In the genomic region with DNA sequence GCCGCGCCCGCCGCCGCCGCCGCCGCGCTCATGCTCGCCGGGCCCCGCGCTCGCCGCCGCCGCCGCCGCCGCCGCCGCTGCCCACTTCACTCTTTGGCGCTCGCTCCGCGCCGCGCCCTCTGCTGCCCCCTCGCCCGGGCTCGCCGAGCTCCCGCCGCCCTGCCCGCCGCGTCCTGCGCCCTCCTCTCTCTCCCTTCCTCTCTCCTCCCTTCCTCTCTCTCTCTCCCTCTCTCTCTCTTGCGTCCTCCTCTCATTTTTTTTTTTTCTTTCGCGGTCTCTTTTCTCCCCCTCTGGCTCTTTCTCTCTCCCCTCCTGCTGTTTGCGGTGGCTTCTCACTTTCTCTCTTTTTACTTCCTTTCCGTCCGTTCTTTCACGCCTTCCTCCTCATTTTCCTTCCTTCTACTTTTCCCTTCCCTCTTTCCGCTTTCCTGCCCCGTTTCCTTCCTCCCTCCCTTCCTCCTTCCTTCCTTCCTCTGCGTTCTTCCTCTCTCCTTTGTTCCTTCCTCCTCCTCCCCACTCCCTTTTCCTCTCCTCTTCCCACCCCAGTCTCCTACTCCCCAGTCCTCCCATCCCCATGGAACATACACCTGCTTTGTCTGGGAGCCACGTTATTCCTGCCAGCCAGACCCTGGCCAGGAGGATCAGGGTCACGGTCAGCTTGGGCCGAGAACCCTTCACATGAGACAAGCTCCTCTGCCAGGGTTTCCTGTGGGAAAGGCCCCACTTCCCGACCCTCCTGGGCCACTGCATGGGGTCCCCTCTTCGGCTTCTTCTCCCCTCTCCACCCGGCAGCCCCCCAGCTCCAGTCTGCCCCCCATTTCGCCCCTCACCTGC, we compare ENCODE assay signal across 10 cellular contexts. TPM values are rescaled to one million over a fixed set of nuclear protein-coding genes. Genes with fewer than 3 reads are reported as not detected.
DNase-seq lines count a peak whose midpoint lies in the region; ATAC-seq and TF ChIP-seq lines count a peak whose summit lies in the region.
"Had no signal": no experiment of that assay in that cellular context is flagged by ENCODE, and none has a peak within 500 bp of the region (broad histone marks: within the 10 kb centered on the region; RNA-seq: fewer than 3 reads in every experiment).

No MANE protein-coding gene starts in this region.

- H3K27ac Mint-ChIP-seq in CD14-positive monocyte (no peak overlapping the region), chondrocyte (ENCODE audit: unreplicated experiment) (no peak overlapping the region)
- H3K27ac Mint-ChIP-seq in natural killer cell treated with Interleukin-12 subunit alpha and Interleukin-12 subunit beta and Interleukin-15 and Interleukin-18, amount 100 ng/mL, for 72 hours: no peak overlapping the region

- peak overlapping the region; percentile 36 for H3K9ac ChIP-seq in HUES64 (ENCODE audit: low read depth, low read length)

- peaks cover 17% of the 10 kb centered on the region for H3K4me1 Mint-ChIP-seq in CD14-positive monocyte
- H3K4me1 Mint-ChIP-seq in chondrocyte (ENCODE audit: low read depth): peaks cover 17% of the 10 kb centered on the region
- H3K4me1 Mint-ChIP-seq in natural killer cell treated with Interleukin-12 subunit alpha and Interleukin-12 subunit beta and Interleukin-15 and Interleukin-18, amount 100 ng/mL, for 72 hours (ENCODE audit: low read depth in 2 of 2): peaks cover 11 to 16% of the 10 kb centered on the region in 2 donors

- H3K27me3 ChIP-seq in HUES64 (ENCODE audit: insufficient read depth, low read length): peaks cover 54% of the 10 kb centered on the region
- H3K27me3 ChIP-seq in lower lobe of right lung (ENCODE audit: low read depth): peaks cover 53% of the 10 kb centered on the region

- H3K4me1 ChIP-seq in HUES64 (ENCODE audit: insufficient read depth, low read length) (peaks cover 15% of the 10 kb centered on the region; the same call in 1 of the 2 replicates), lower lobe of right lung (peaks cover 10% of the 10 kb centered on the region)

- 9% methylated on average over 55 of the region's 55 CpGs for WGBS in HUES64

- peaks cover 0 to 9% (median 6%) of the 10 kb centered on the region in 7 donors for H3K9me3 Mint-ChIP-seq in CD14-positive monocyte
- H3K9me3 Mint-ChIP-seq in chondrocyte (ENCODE audit: low read depth): no peaks in the 10 kb centered on the region
- H3K9me3 Mint-ChIP-seq in natural killer cell treated with Interleukin-12 subunit alpha and Interleukin-12 subunit beta and Interleukin-15 and Interleukin-18, amount 100 ng/mL, for 72 hours: no peaks in the 10 kb centered on the region

- no peak for ATAC-seq in natural killer cell treated with Interleukin-12 subunit alpha and Interleukin-12 subunit beta and Interleukin-15 and Interleukin-18, amount 100 ng/mL, for 72 hours
- ATAC-seq in HG02938 (IDR thresholded peaks at IDR 0.05; ENCODE audit: unreplicated experiment): no peak
- ATAC-seq in lower lobe of right lung: no peak
- ATAC-seq in HG03521 (IDR thresholded peaks at IDR 0.05; ENCODE audit: unreplicated experiment): no peak
- ATAC-seq in HG03342 (IDR thresholded peaks at IDR 0.05; ENCODE audit: unreplicated experiment): no peak

- peak overlapping the region; percentile 51 to 91 for H3K4me3 Mint-ChIP-seq in CD14-positive monocyte
- peak overlapping the region; percentile 72 for H3K4me3 Mint-ChIP-seq in chondrocyte (ENCODE audit: unreplicated experiment)
- peak overlapping the region; percentile 71 for H3K4me3 Mint-ChIP-seq in natural killer cell treated with Interleukin-12 subunit alpha and Interleukin-12 subunit beta and Interleukin-15 and Interleukin-18, amount 100 ng/mL, for 72 hours

- peaks cover 34 to 45% (median 40%) of the 10 kb centered on the region in 3 donors for H3K27me3 Mint-ChIP-seq in CD14-positive monocyte (ENCODE audit: low read depth in 3 of 3)
- peaks cover 15% of the 10 kb centered on the region for H3K27me3 Mint-ChIP-seq in chondrocyte (ENCODE audit: low read depth)
- peaks cover 17 to 26% of the 10 kb centered on the region in 2 donors for H3K27me3 Mint-ChIP-seq in natural killer cell treated with Interleukin-12 subunit alpha and Interleukin-12 subunit beta and Interleukin-15 and Interleukin-18, amount 100 ng/mL, for 72 hours

- intact Hi-C loops in CD14-positive monocyte (cut with micrococcal nuclease) (no loop called here), lower lobe of right lung (cut with DNase I) (no loop called here)

- no peaks in the 10 kb centered on the region for H3K9me3 ChIP-seq in HUES64 (ENCODE audit: insufficient read depth, low read depth, low read length)
- H3K9me3 ChIP-seq in lower lobe of right lung: no peaks in the 10 kb centered on the region

- H3K36me3 Mint-ChIP-seq in CD14-positive monocyte (peaks cover 3% of the 10 kb centered on the region in 2 donors), chondrocyte (ENCODE audit: low read depth) (no peaks in the 10 kb centered on the region)
- no peaks in the 10 kb centered on the region for H3K36me3 Mint-ChIP-seq in natural killer cell treated with Interleukin-12 subunit alpha and Interleukin-12 subunit beta and Interleukin-15 and Interleukin-18, amount 100 ng/mL, for 72 hours

- H3K4me3 ChIP-seq in HUES64 (ENCODE audit: low read length) (peak overlapping the region; percentile 53), lower lobe of right lung (no peak overlapping the region)

- H3K36me3 ChIP-seq in HUES64 (ENCODE audit: insufficient read depth, low read length) (no peaks in the 10 kb centered on the region), lower lobe of right lung (no peaks in the 10 kb centered on the region)

- DNase-seq in CD14-positive monocyte (ENCODE audit: low spot score) (no peak), chondrocyte (ENCODE audit: low spot score) (no peak), lower lobe of right lung (no peak)
- no peak for DNase-seq in natural killer cell treated with Interleukin-12 subunit alpha and Interleukin-12 subunit beta and Interleukin-15 and Interleukin-18, amount 100 ng/mL, for 72 hours (ENCODE audit: low spot score)

- no peak for TF ChIP-seq CTCF in CD14-positive monocyte (IDR thresholded peaks at IDR 0.05)
- TF ChIP-seq CTCF in chondrocyte (IDR thresholded peaks at IDR 0.05): peak; percentile 45
- no peak for TF ChIP-seq CTCF in lower lobe of right lung (IDR thresholded peaks at IDR 0.05)

- H3K27ac ChIP-seq in HUES64 (ENCODE audit: low read depth, low read length) (no peak overlapping the region), lower lobe of right lung (no peak overlapping the region)

RNA-seq across cellular contexts. Expression of a gene that starts 19.3 kb away (rescaled TPM):
- not detected for polyA plus RNA-seq in CD14-positive monocyte
- 4.3 TPM for polyA plus RNA-seq in HUES64 (2013, experiment 1 of 2)
- polyA plus RNA-seq in HUES64 (2013, experiment 2 of 2): 4.4 TPM
- total RNA-seq in chondrocyte: 7.5 to 20.9 TPM (median 8.3 TPM) in 3 replicates
- not detected for total RNA-seq in natural killer cell treated with Interleukin-12 subunit alpha and Interleukin-12 subunit beta and Interleukin-15 and Interleukin-18, amount 100 ng/mL, for 72 hours
- total RNA-seq in lower lobe of right lung: 0.32 TPM
- total RNA-seq: epithelial cell of proximal tubule, OCI-LY7 had no signal
